8 cellular contexts compared by ENCODE assay signal in genomic region chr2:36965196-36965595, GRCh38. TPM values are rescaled to one million over a fixed set of nuclear protein-coding genes. Genes with fewer than 3 reads are reported as not detected.
DNase-seq lines count a peak whose midpoint lies in the region; ATAC-seq and TF ChIP-seq lines count a peak whose summit lies in the region.

No MANE protein-coding gene starts in this region.

- H3K4me3 ChIP-seq in BE2C (ENCODE audit: low read depth, low read length): peak overlapping the region; percentile 83
- peak overlapping the region; percentile 100 for H3K4me3 ChIP-seq in Karpas-422 (ENCODE audit: low read length)
- peak overlapping the region; percentile 62 to 100 (median 91) for H3K4me3 ChIP-seq in dorsolateral prefrontal cortex

- no peak overlapping the region for H2AFZ ChIP-seq in Karpas-422 (ENCODE audit: low read length)

- H3K27me3 Mint-ChIP-seq in natural killer cell (ENCODE audit: low read depth in 2 of 2): no peaks in the 10 kb centered on the region

- no peaks in the 10 kb centered on the region for H3K9me2 ChIP-seq in Karpas-422 (replicated peaks; ENCODE audit: insufficient read depth, low read length)

- H3K27ac Mint-ChIP-seq in natural killer cell: peak overlapping the region; percentile 98

- H3K4me1 Mint-ChIP-seq in natural killer cell: peaks cover 51 to 57% of the 10 kb centered on the region in 2 donors

- peak overlapping the region; percentile 100 for H3K4me2 ChIP-seq in Karpas-422 (ENCODE audit: low read depth, low read length, poor library complexity, severe bottlenecking)

- H3K9me3 ChIP-seq in BE2C (no peaks in the 10 kb centered on the region), Karpas-422 (ENCODE audit: low read length) (no peaks in the 10 kb centered on the region)

- H3K4me1 ChIP-seq in BE2C (peaks cover 3% of the 10 kb centered on the region), Karpas-422 (ENCODE audit: low read length) (peaks cover 30% of the 10 kb centered on the region)

- no peak for ATAC-seq in natural killer cell

- H3K36me3 ChIP-seq in BE2C (no peaks in the 10 kb centered on the region), Karpas-422 (ENCODE audit: insufficient read depth, low read length) (no peaks in the 10 kb centered on the region)

- intact Hi-C loops in dorsolateral prefrontal cortex (cut with DNase I): loop anchor here (5.0 to 10.0 kb wide), 4 partner anchors 58 to 123 kb away; partner anchors contain the start of genes GPATCH11 (in 2 of the 2) and HEATR5B (in 2 of the 2)
- intact Hi-C loops in natural killer cell (cut with micrococcal nuclease): loop anchor here (5.0 kb wide), 1 partner anchor 163 kb away; no protein-coding TSS in a partner anchor

- H3K79me2 ChIP-seq in Karpas-422 (ENCODE audit: low read length): peaks cover 57% of the 10 kb centered on the region

- H3K9me3 Mint-ChIP-seq in natural killer cell: no peaks in the 10 kb centered on the region

- no peaks in the 10 kb centered on the region for H3K27me3 ChIP-seq in BE2C
- H3K27me3 ChIP-seq in Karpas-422 (ENCODE audit: low read length): no peaks in the 10 kb centered on the region
- H3K27me3 ChIP-seq in dorsolateral prefrontal cortex: no peaks in the 10 kb centered on the region

- peak overlapping the region; percentile 77 for H3K27ac ChIP-seq in Karpas-422 (ENCODE audit: low read length)
- peak overlapping the region in 1 of 59 donors; percentile 93 for H3K27ac ChIP-seq in dorsolateral prefrontal cortex

- H3K4me3 Mint-ChIP-seq in natural killer cell: peak overlapping the region; percentile 92

- no peaks in the 10 kb centered on the region for H3K36me3 Mint-ChIP-seq in natural killer cell

- H4K20me1 ChIP-seq in Karpas-422 (ENCODE audit: insufficient read depth, low read depth, low read length): no peaks in the 10 kb centered on the region

- DNase-seq in BE2C (no peak), Karpas-422 (no peak), dorsolateral prefrontal cortex (no peak), natural killer cell (no peak), retina (no peak), HUDEP-2 (lab: John Stamatoyannopoulos, UW; ENCODE audit: unreplicated experiment in 76 of 76) (no peak), DMS53 (lab: John Stamatoyannopoulos, UW) (no peak)
- no peak for DNase-seq in stimulated activated CD4-positive, alpha-beta T cell treated with anti-CD3 and anti-CD28 coated beads, Interleukin-2, amount 100 ng/mL, for 24 hours

- TF ChIP-seq CTCF in BE2C (IDR thresholded peaks at IDR 0.05; ENCODE audit: low read depth, low read length) (no peak), dorsolateral prefrontal cortex (IDR thresholded peaks at IDR 0.05 in 54 of 56, conservative IDR thresholded peaks at IDR 0.05 in 2 of 56; ENCODE audit: low read depth in 1 of 56, partially characterized antibody in 56 of 56) (no peak), natural killer cell (IDR thresholded peaks at IDR 0.05) (no peak)

- H3K9ac ChIP-seq in Karpas-422 (ENCODE audit: low read length): peak overlapping the region; percentile 97

RNA-seq across cellular contexts. Expression of gene STRN, which starts 1.1 kb away (rescaled TPM):
- polyA plus RNA-seq in BE2C (2012; ENCODE audit: insufficient read depth, insufficient read length, low read depth): 6.2 TPM
- total RNA-seq in Karpas-422 (2014; rRNA removed; shearing (Covaris generic); ENCODE audit: low replicate concordance): 18.3 and 34.1 TPM in 2 replicates
- total RNA-seq in dorsolateral prefrontal cortex (10 to 100 TPM; 30.4 to 88.9 (median 46.0) TPM), natural killer cell (10 to 100 TPM; 43.1 to 49.9 (median 43.4) TPM)
